Comparison of ENCODE assay signal across 20 cellular contexts in genomic region chr6:14676977-14677781, GRCh38.
"Had no signal": no experiment of that assay in that cellular context is flagged by ENCODE, and none has a peak within 500 bp of the region (broad histone marks: within the 10 kb centered on the region; RNA-seq: fewer than 3 reads in every experiment).

No MANE protein-coding gene starts in this region.

- FAIRE-seq: keratinocyte had no signal

- H3K9me3 ChIP-seq: body of pancreas, mucosa of descending colon, neutrophil, sigmoid colon, tibial artery had no signal

- H3K9ac ChIP-seq: parathyroid adenoma had no signal

- H2AFZ ChIP-seq: hepatocyte, parathyroid adenoma had no signal

- H3K79me2 ChIP-seq: hepatocyte, parathyroid adenoma had no signal

- H3K4me3 Mint-ChIP-seq: activated CD4-positive, alpha-beta T cell treated with anti-CD3 and anti-CD28 coated beads, Interleukin-2, amount 10 ng/mL, durations not matched to agents 24 days and 14 days; activated naive CD8-positive, alpha-beta T cell; naive thymus-derived CD8-positive, alpha-beta T cell had no signal

- H3K9me3 Mint-ChIP-seq: naive thymus-derived CD8-positive, alpha-beta T cell had no signal

- ATAC-seq: body of pancreas; left lobe of liver; mucosa of descending colon; naive thymus-derived CD8-positive, alpha-beta T cell had no signal

- H3K27ac ChIP-seq: body of pancreas, dorsolateral prefrontal cortex, hepatocyte, neutrophil, parathyroid adenoma, sigmoid colon, tibial artery had no signal

- H3K36me3 Mint-ChIP-seq: activated naive CD8-positive, alpha-beta T cell; naive thymus-derived CD8-positive, alpha-beta T cell had no signal

- H3K4me2 ChIP-seq: hepatocyte had no signal

- H3K4me1 ChIP-seq: body of pancreas, sigmoid colon, tibial artery had no signal

- DNase-seq: activated CD4-positive, alpha-beta T cell treated with anti-CD3 and anti-CD28 coated beads, Interleukin-2, amount 10 ng/mL, durations not matched to agents 24 days and 14 days; activated CD4-positive, CD25-positive, alpha-beta regulatory T cell; activated CD8-positive, alpha-beta memory T cell treated with anti-CD3 and anti-CD28 coated beads, Interleukin-2, amount 50 U/mL, for 48 hours; body of pancreas; dorsolateral prefrontal cortex; foreskin fibroblast; mucosa of descending colon; naive thymus-derived CD8-positive, alpha-beta T cell; sigmoid colon; stimulated activated CD4-positive, alpha-beta T cell treated with anti-CD3 and anti-CD28 coated beads, Interleukin-4, amount 100 ng/mL, for 24 hours; stimulated activated naive CD4-positive, alpha-beta T cell; substantia nigra; tibial artery had no signal

- H3K27ac Mint-ChIP-seq: activated CD4-positive, alpha-beta T cell treated with anti-CD3 and anti-CD28 coated beads, Interleukin-2, amount 10 ng/mL, durations not matched to agents 24 days and 14 days; activated naive CD8-positive, alpha-beta T cell; naive thymus-derived CD8-positive, alpha-beta T cell had no signal

- H3K4me3 ChIP-seq: body of pancreas, dorsolateral prefrontal cortex, hepatocyte, lung, mucosa of descending colon, sigmoid colon, tibial artery had no signal

- H3K27me3 Mint-ChIP-seq: activated CD4-positive, alpha-beta T cell treated with anti-CD3 and anti-CD28 coated beads, Interleukin-2, amount 10 ng/mL, durations not matched to agents 24 days and 14 days; activated naive CD8-positive, alpha-beta T cell had no signal

- H3K27me3 ChIP-seq: body of pancreas, dorsolateral prefrontal cortex, hepatocyte, neutrophil, sigmoid colon had no signal

- H3K36me3 ChIP-seq: neutrophil, sigmoid colon, tibial artery had no signal
